ENCODE assay signal across 24 cellular contexts in the genomic region with DNA sequence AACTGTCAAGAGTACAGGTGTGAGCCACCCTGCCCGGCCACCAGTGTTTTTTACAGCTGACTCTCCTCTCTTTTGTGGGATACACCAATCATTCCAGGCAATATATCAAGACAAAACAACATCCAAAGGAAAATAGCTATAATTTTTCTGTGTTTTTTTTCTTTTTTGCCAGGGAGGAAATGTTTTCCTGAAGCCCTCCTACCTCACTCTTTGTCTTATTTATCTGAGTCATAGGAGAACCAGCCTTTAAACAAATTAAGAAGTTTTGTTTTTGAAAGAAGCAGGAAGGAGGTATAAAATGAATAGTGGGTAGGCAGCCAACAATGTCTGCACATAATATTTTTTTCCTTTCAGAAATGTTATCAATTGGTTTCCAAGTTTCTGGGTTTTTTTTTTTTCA.
"Had no signal": no experiment of that assay in that cellular context is flagged by ENCODE, and none has a peak within 500 bp of the region (broad histone marks: within the 10 kb centered on the region; RNA-seq: fewer than 3 reads in every experiment).

No MANE protein-coding gene starts in this region.

- H3K9me2 ChIP-seq: SK-N-SH had no signal

- H3K27ac ChIP-seq: KMS-11, RWPE1 had no signal

- H3K9ac ChIP-seq: KMS-11, SK-N-SH had no signal

- H3K27me3 Mint-ChIP-seq: IgD-negative memory B cell had no signal

- H3K4me1 Mint-ChIP-seq: IgD-negative memory B cell had no signal

- H3K4me2 ChIP-seq: KMS-11, SK-N-SH had no signal

- H3K27ac Mint-ChIP-seq: IgD-negative memory B cell had no signal

- H3K4me3 Mint-ChIP-seq: IgD-negative memory B cell had no signal

- ATAC-seq: HepG2, K562, Panc1, PC-3 had no signal

- H3K36me3 Mint-ChIP-seq: IgD-negative memory B cell had no signal

- DNase-seq: Kasumi-1; MM.1S; NCI-H1092 treated with DMSO at 0.1 percent for 48 hours; NCI-H1436; NCI-H187; NCI-H2029; NCI-H2081 treated with DMSO at 0.1 percent for 48 hours; NCI-H2171; NCI-H226; NCI-H446; NCI-H510A; NCI-H524 treated with DMSO at 0.1 percent for 48 hours; NCI-H69; NCI-H774; NK-92 treated with Interleukin-12 subunit alpha and Interleukin-12 subunit beta, amount 100 ng/mL, for 24 hours; PC-3; SHP77; SK-N-SH had no signal

- H3K4me3 ChIP-seq: K562 had no signal

- H3K9me3 ChIP-seq: SK-N-SH had no signal
